ENCODE assay signal across 9 cellular contexts in genomic region chr9:120109242-120109641, GRCh38.
A peak's percentile ranks its signal among the peaks of the same experiment; 100 is the strongest.
DNase-seq lines count a peak whose midpoint lies in the region; TF ChIP-seq lines count a peak whose summit lies in the region.
"Had no signal": no experiment of that assay in that cellular context is flagged by ENCODE, and none has a peak within 500 bp of the region (broad histone marks: within the 10 kb centered on the region; RNA-seq: fewer than 3 reads in every experiment).

No MANE protein-coding gene starts in this region.

- H3K4me3 Mint-ChIP-seq in glutamatergic neuron (ENCODE audit: unreplicated experiment): no peak overlapping the region
- H3K4me3 Mint-ChIP-seq: activated T-cell treated with anti-CD3 and anti-CD28 coated beads, Interleukin-2, amount 50 U/mL, for 24 hours had no signal

- H3K27ac ChIP-seq in BLaER1 (no peak overlapping the region), uterus (no peak overlapping the region)

- no peak for DNase-seq in GM12864 (ENCODE audit: low read depth)
- peak; percentile 16 for DNase-seq in NCI-H510A (lab: John Stamatoyannopoulos, UW)
- peak; percentile 78 for DNase-seq in glutamatergic neuron
- DNase-seq in effector CD8-positive, alpha-beta T cell (lab: John Stamatoyannopoulos, UW): no peak
- DNase-seq in posterior vena cava (ENCODE audit: low spot score): no peak
- no peak for DNase-seq in NCI-H1105 treated with DMSO at 0.1 percent for 48 hours (lab: John Stamatoyannopoulos, UW)
- no peak for DNase-seq in uterus
- DNase-seq: activated T-cell treated with anti-CD3 and anti-CD28 coated beads, Interleukin-2, amount 50 U/mL, for 24 hours had no signal

- TF ChIP-seq CTCF in GM12864 (IDR thresholded peaks at IDR 0.05; ENCODE audit: low read depth, low read length, missing control alignments) (peak; percentile 37), glutamatergic neuron (IDR thresholded peaks at IDR 0.05; ENCODE audit: partially characterized antibody, unreplicated experiment) (peak; percentile 57), uterus (IDR thresholded peaks at IDR 0.05) (no peak)

- H3K36me3 ChIP-seq in BLaER1 (no peaks in the 10 kb centered on the region), uterus (no peaks in the 10 kb centered on the region)

- intact Hi-C loops in posterior vena cava (cut with DNase I): no loop called here
- intact Hi-C loops in uterus (cut with DNase I; ENCODE audit: low total_unique reads): no loop called here

- no peaks in the 10 kb centered on the region for H3K9me3 ChIP-seq in BLaER1
- H3K9me3 ChIP-seq in uterus: no peaks in the 10 kb centered on the region

- H3K27me3 ChIP-seq in BLaER1 (no peaks in the 10 kb centered on the region), uterus (no peaks in the 10 kb centered on the region)

- H3K9me3 Mint-ChIP-seq in glutamatergic neuron (ENCODE audit: unreplicated experiment): no peaks in the 10 kb centered on the region
- H3K9me3 Mint-ChIP-seq: activated T-cell treated with anti-CD3 and anti-CD28 coated beads, Interleukin-2, amount 50 U/mL, for 24 hours had no signal

- no peaks in the 10 kb centered on the region for H3K27me3 Mint-ChIP-seq in glutamatergic neuron (ENCODE audit: unreplicated experiment)

- H3K27ac Mint-ChIP-seq in glutamatergic neuron (ENCODE audit: unreplicated experiment): no peak overlapping the region
- H3K27ac Mint-ChIP-seq: activated T-cell treated with anti-CD3 and anti-CD28 coated beads, Interleukin-2, amount 50 U/mL, for 24 hours had no signal

- peak overlapping the region; percentile 37; the same call in 1 of the 2 replicates for H3K4me2 ChIP-seq in BLaER1

- no peaks in the 10 kb centered on the region for H3K36me3 Mint-ChIP-seq in glutamatergic neuron (ENCODE audit: unreplicated experiment)

- H3K4me3 ChIP-seq in BLaER1 (no peak overlapping the region), GM12864 (ENCODE audit: low read depth, low read length) (no peak overlapping the region), uterus (no peak overlapping the region)

- H3K9ac ChIP-seq in BLaER1: no peak overlapping the region

- TF ChIP-seq POLR2A in uterus (IDR thresholded peaks at IDR 0.05): no peak

- no peaks in the 10 kb centered on the region for H4K20me1 ChIP-seq in BLaER1

- peaks cover 24% of the 10 kb centered on the region for H3K4me1 ChIP-seq in BLaER1
- no peaks in the 10 kb centered on the region for H3K4me1 ChIP-seq in uterus

- H3K4me1 Mint-ChIP-seq in glutamatergic neuron (ENCODE audit: low read depth, unreplicated experiment): peaks cover 21% of the 10 kb centered on the region

Comparison
In these comparisons a context has a peak if more than half of its experiments do, and no peak if none do; other contexts are left out.
1. DNase-seq: peak in NCI-H510A (single experiment) and glutamatergic neuron (single experiment); none in GM12864 (single experiment), effector CD8-positive, alpha-beta T cell (single experiment), posterior vena cava (single experiment), NCI-H1105 treated with DMSO at 0.1 percent for 48 hours (single experiment) and uterus (0 of 2).
2. CTCF ChIP-seq: peak in GM12864 (single experiment) and glutamatergic neuron (single experiment); none in uterus (0 of 4).